ENCODE assay signal across 18 cellular contexts in the genomic region with DNA sequence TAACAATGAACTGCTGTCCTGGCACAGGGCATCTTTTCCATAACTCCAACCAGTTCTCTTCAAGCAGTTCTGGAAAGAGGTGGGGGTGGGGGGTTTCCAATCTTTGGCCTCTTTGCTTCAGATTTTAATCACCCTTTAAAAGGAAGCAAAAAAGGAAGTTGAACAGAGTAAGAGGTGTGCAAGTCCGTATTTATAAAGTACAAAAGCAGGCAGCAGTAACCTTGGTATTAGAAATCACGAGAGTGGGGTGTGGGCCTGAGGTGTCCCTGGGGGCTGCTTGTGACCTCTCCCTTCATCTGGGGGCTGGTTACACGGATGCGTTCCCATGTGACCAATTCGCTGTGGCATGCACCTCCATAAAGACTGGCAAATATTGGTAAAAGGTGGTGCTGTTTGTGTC.
A peak's percentile ranks its signal among the peaks of the same experiment; 100 is the strongest.
DNase-seq lines count a peak whose midpoint lies in the region; ATAC-seq, FAIRE-seq and TF ChIP-seq lines count a peak whose summit lies in the region.
"Had no signal": no experiment of that assay in that cellular context is flagged by ENCODE, and none has a peak within 500 bp of the region (broad histone marks: within the 10 kb centered on the region; RNA-seq: fewer than 3 reads in every experiment).

No MANE protein-coding gene starts in this region.

- no peaks in the 10 kb centered on the region for H3K27me3 Mint-ChIP-seq in activated CD4-positive, alpha-beta T cell treated with anti-CD3 and anti-CD28 coated beads for 36 hours
- no peaks in the 10 kb centered on the region for H3K27me3 Mint-ChIP-seq in activated CD4-positive, alpha-beta T cell treated with anti-CD3 and anti-CD28 coated beads, Interleukin-2, amount 10 ng/mL, durations not matched to agents 7 days and 5 days
- H3K27me3 Mint-ChIP-seq in stimulated activated naive B cell treated with anti-CD40 and anti-IgM and Interleukin-4, amounts not matched to agents 10 μg/mL and 1 μg/mL and 100 μg/mL, for 72 hours, result peaks cover 16 to 39% of the 10 kb centered on the region in 2 donors
- H3K27me3 Mint-ChIP-seq: CD4-positive, alpha-beta T cell had no signal

- no peak overlapping the region for H3K9ac ChIP-seq in GM12878 (ENCODE audit: control insufficient read depth, insufficient read depth, low read length)

- SMC1A ChIA-PET in GM12878 (lab: Charles Lee; ENCODE audit: uncharacterized antibody, unreplicated experiment), result no interaction called here

- no peak for TF ChIP-seq POLR2A in GM12878 (IDR thresholded peaks at IDR 0.05; ENCODE audit: low read depth, low read length)

- peaks cover 0 to 8% of the 10 kb centered on the region in 2 experiments; a peak in 2 of 4 replicates for H3K36me3 ChIP-seq in GM12878 (ENCODE audit: control insufficient read depth in 2 of 2, insufficient read depth in 2 of 2, low read length in 1 of 2)

- peaks cover 3% of the 10 kb centered on the region for H3K4me1 Mint-ChIP-seq in activated CD4-positive, alpha-beta T cell treated with anti-CD3 and anti-CD28 coated beads for 36 hours
- H3K4me1 Mint-ChIP-seq in activated CD4-positive, alpha-beta T cell treated with anti-CD3 and anti-CD28 coated beads, Interleukin-2, amount 10 ng/mL, durations not matched to agents 7 days and 5 days, result no peaks in the 10 kb centered on the region
- peaks cover 7 to 10% of the 10 kb centered on the region in 2 donors for H3K4me1 Mint-ChIP-seq in stimulated activated naive B cell treated with anti-CD40 and anti-IgM and Interleukin-4, amounts not matched to agents 10 μg/mL and 1 μg/mL and 100 μg/mL, for 72 hours

- in situ Hi-C loops in GM12878 (cut with MboI), result no loop called here

- TF ChIP-seq CTCF in GM20000 (IDR thresholded peaks at IDR 0.05; ENCODE audit: extremely low read depth, missing control alignments), result no peak
- no peak for TF ChIP-seq CTCF in GM12878 (IDR thresholded peaks at IDR 0.05 in 2 of 3, conservative IDR thresholded peaks at IDR 0.05 in 1 of 3; ENCODE audit: control insufficient read depth in 2 of 3, extremely low read depth in 1 of 3, insufficient read depth in 1 of 3, low read depth in 3 of 3, low read length in 3 of 3)

- H3K27ac ChIP-seq in GM12878 (ENCODE audit: control insufficient read depth, insufficient read depth), result 0 out of 2 replicates have a peak overlapping the region, but pooled peaks have one; percentile 13
- H3K27ac ChIP-seq: 22Rv1, A549, C4-2B had no signal

- H3K27ac Mint-ChIP-seq in activated CD4-positive, alpha-beta T cell treated with anti-CD3 and anti-CD28 coated beads for 36 hours, result no peak overlapping the region
- no peak overlapping the region for H3K27ac Mint-ChIP-seq in activated CD4-positive, alpha-beta T cell treated with anti-CD3 and anti-CD28 coated beads, Interleukin-2, amount 10 ng/mL, durations not matched to agents 7 days and 5 days
- no peak overlapping the region for H3K27ac Mint-ChIP-seq in stimulated activated naive B cell treated with anti-CD40 and anti-IgM and Interleukin-4, amounts not matched to agents 10 μg/mL and 1 μg/mL and 100 μg/mL, for 72 hours
- H3K27ac Mint-ChIP-seq: CD4-positive, alpha-beta T cell had no signal

- CTCF ChIA-PET in activated CD4-positive, alpha-beta T cell treated with anti-CD3 and anti-CD28 coated beads for 36 hours (lab: Charles Lee), result no interaction called here
- CTCF ChIA-PET in activated CD4-positive, alpha-beta T cell treated with anti-CD3 and anti-CD28 coated beads, Interleukin-2, amount 10 ng/mL, durations not matched to agents 7 days and 5 days (lab: Charles Lee), result no interaction called here
- CTCF ChIA-PET in GM12878 (lab: Yijun Ruan, JAX), result no interaction called here

- TF ChIP-seq EP300 in GM12878 (IDR thresholded peaks at IDR 0.05; ENCODE audit: borderline replicate concordance in 1 of 2, control insufficient read depth in 1 of 2, low read depth in 2 of 2, low read length in 2 of 2), result no peak

- peaks cover 3% of the 10 kb centered on the region for H3K36me3 Mint-ChIP-seq in activated CD4-positive, alpha-beta T cell treated with anti-CD3 and anti-CD28 coated beads for 36 hours (ENCODE audit: low read depth)
- H3K36me3 Mint-ChIP-seq in activated CD4-positive, alpha-beta T cell treated with anti-CD3 and anti-CD28 coated beads, Interleukin-2, amount 10 ng/mL, durations not matched to agents 7 days and 5 days (ENCODE audit: low read depth), result no peaks in the 10 kb centered on the region
- peaks cover 3 to 16% of the 10 kb centered on the region in 2 donors for H3K36me3 Mint-ChIP-seq in stimulated activated naive B cell treated with anti-CD40 and anti-IgM and Interleukin-4, amounts not matched to agents 10 μg/mL and 1 μg/mL and 100 μg/mL, for 72 hours

- RAD21 ChIA-PET in GM12878 (lab: Charles Lee; ENCODE audit: unreplicated experiment), result interaction anchor here (1.2 kb wide), 1 partner anchor 17 kb away, joined by 3 read pairs; no protein-coding TSS in a partner anchor

- no peak overlapping the region for H2AFZ ChIP-seq in GM12878 (ENCODE audit: control insufficient read depth, low read depth, low read length)

- no peaks in the 10 kb centered on the region for H3K27me3 ChIP-seq in GM12878 (replicated peaks in 1 of 2; ENCODE audit: control insufficient read depth in 2 of 2, insufficient read depth in 2 of 2, low read length in 1 of 2)

- H3K79me2 ChIP-seq in GM12878 (ENCODE audit: control insufficient read depth, insufficient read depth, low read length), result no peaks in the 10 kb centered on the region

- intact Hi-C loops in activated CD4-positive, alpha-beta T cell treated with anti-CD3 and anti-CD28 coated beads for 36 hours (cut with DNase I, micrococcal nuclease), result no loop called here
- intact Hi-C loops in GM12878 (cut with micrococcal nuclease; ENCODE audit: unreplicated experiment), result no loop called here

- H3K9me3 ChIP-seq in GM12878 (replicated peaks; ENCODE audit: control insufficient read depth, insufficient read depth, low read length), result no peaks in the 10 kb centered on the region
- H3K9me3 ChIP-seq: A549, Caco-2, HAP-1 had no signal

- no peak for TF ChIP-seq RAD21 in GM12878 (IDR thresholded peaks at IDR 0.05; ENCODE audit: insufficient read depth, low read depth, low read length)

- no peak for FAIRE-seq in GM12878 (lab: Jason Lieb, UNC)
- FAIRE-seq: A549, GM12892, HepG2 had no signal

- BruUV-seq in GM12878 (replicated peaks; lab: Mats Ljungman, UMichigan), result no TSS peak

- no peak for ATAC-seq in activated CD4-positive, alpha-beta T cell treated with anti-CD3 and anti-CD28 coated beads for 36 hours
- peak; percentile 76 for ATAC-seq in GM12878
- peak; percentile 70 to 89 for ATAC-seq in stimulated activated naive B cell treated with anti-CD40 and anti-IgM and Interleukin-4, amounts not matched to agents 10 μg/mL and 1 μg/mL and 100 μg/mL, for 72 hours (replicated peaks)
- ATAC-seq: A549, HepG2 had no signal

- H3K9me3 Mint-ChIP-seq in activated CD4-positive, alpha-beta T cell treated with anti-CD3 and anti-CD28 coated beads for 36 hours (ENCODE audit: low read depth), result no peaks in the 10 kb centered on the region
- H3K9me3 Mint-ChIP-seq in activated CD4-positive, alpha-beta T cell treated with anti-CD3 and anti-CD28 coated beads, Interleukin-2, amount 10 ng/mL, durations not matched to agents 7 days and 5 days, result no peaks in the 10 kb centered on the region
- no peaks in the 10 kb centered on the region for H3K9me3 Mint-ChIP-seq in stimulated activated naive B cell treated with anti-CD40 and anti-IgM and Interleukin-4, amounts not matched to agents 10 μg/mL and 1 μg/mL and 100 μg/mL, for 72 hours
- H3K9me3 Mint-ChIP-seq: CD4-positive, alpha-beta T cell had no signal

- 33% methylated on average over 5 of the region's 5 CpGs for WGBS in GM12878 (ENCODE audit: insufficient coverage, insufficient replicate concordance, low lambda C conversion rate, missing lambda C conversion rate)

- no peak overlapping the region for H3K4me3 ChIP-seq in GM12878
- H3K4me3 ChIP-seq: A549, HAP-1 had no signal

- no peaks in the 10 kb centered on the region for H4K20me1 ChIP-seq in GM12878 (ENCODE audit: control insufficient read depth, insufficient read depth)

- POLR2A ChIA-PET in activated CD4-positive, alpha-beta T cell treated with anti-CD3 and anti-CD28 coated beads for 36 hours (lab: Charles Lee), result no interaction called here
- POLR2A ChIA-PET in activated CD4-positive, alpha-beta T cell treated with anti-CD3 and anti-CD28 coated beads, Interleukin-2, amount 10 ng/mL, durations not matched to agents 7 days and 5 days (lab: Charles Lee), result no interaction called here
- POLR2A ChIA-PET in GM12878 (lab: Charles Lee), result no interaction called here

- no peak overlapping the region for H3K4me3 Mint-ChIP-seq in activated CD4-positive, alpha-beta T cell treated with anti-CD3 and anti-CD28 coated beads for 36 hours
- no peak overlapping the region for H3K4me3 Mint-ChIP-seq in activated CD4-positive, alpha-beta T cell treated with anti-CD3 and anti-CD28 coated beads, Interleukin-2, amount 10 ng/mL, durations not matched to agents 7 days and 5 days
- H3K4me3 Mint-ChIP-seq in stimulated activated naive B cell treated with anti-CD40 and anti-IgM and Interleukin-4, amounts not matched to agents 10 μg/mL and 1 μg/mL and 100 μg/mL, for 72 hours, result no peak overlapping the region
- H3K4me3 Mint-ChIP-seq: CD4-positive, alpha-beta T cell had no signal

- no peak overlapping the region for H3K4me2 ChIP-seq in GM12878 (ENCODE audit: control insufficient read depth, insufficient read depth)
- H3K4me2 ChIP-seq: A549 had no signal

- DNase-seq in activated CD4-positive, alpha-beta T cell treated with anti-CD3 and anti-CD28 coated beads for 36 hours, result peak; percentile 12
- no peak for DNase-seq in activated CD4-positive, alpha-beta T cell treated with anti-CD3 and anti-CD28 coated beads, Interleukin-2, amount 10 ng/mL, durations not matched to agents 7 days and 5 days
- peak; percentile 56 for DNase-seq in GM20000 (ENCODE audit: low spot score)
- DNase-seq in GM12878 (ENCODE audit: low read depth, low spot score), result no peak
- DNase-seq in stimulated activated naive B cell treated with anti-CD40 and anti-IgM and Interleukin-4, amounts not matched to agents 10 μg/mL and 1 μg/mL and 100 μg/mL, for 72 hours, result peak; percentile 20
- DNase-seq in DMS 273 (lab: John Stamatoyannopoulos, UW; ENCODE audit: unreplicated experiment), result no peak
- no peak for DNase-seq in foreskin melanocyte
- DNase-seq: AML-193; Caco-2; CD4-positive, alpha-beta T cell; DMS79 treated with DMSO at 0.1 percent for 48 hours; EL had no signal

- peaks cover 7% of the 10 kb centered on the region for H3K4me1 ChIP-seq in GM12878 (ENCODE audit: control insufficient read depth, insufficient read depth, low read length)
- H3K4me1 ChIP-seq: A549, Caco-2 had no signal

TF ChIP-seq in GM12878, 131 proteins besides CTCF, POLR2A, EP300 and RAD21 (continues in another document):
- TF ChIP-seq CEBPB (IDR thresholded peaks at IDR 0.05; ENCODE audit: borderline replicate concordance in 1 of 2, low read depth in 2 of 2, low read length in 2 of 2) (no peak), IKZF2 (IDR thresholded peaks at IDR 0.05) (0 out of 4 replicates have a peak, but pooled peaks have one; percentile 23 to 26), JUNB (IDR thresholded peaks at IDR 0.05) (0 out of 2 replicates have a peak, but pooled peaks have one; percentile 9), MYB (IDR thresholded peaks at IDR 0.05; ENCODE audit: borderline replicate concordance, low read depth, low read length) (no peak), EGR1 (IDR thresholded peaks at IDR 0.05; ENCODE audit: borderline replicate concordance in 1 of 2, low read depth in 2 of 2, low read length in 2 of 2) (0 out of 3 replicates have a peak, but pooled peaks of 1 of the 2 experiments have one; percentile 48)

Comparison
In these comparisons a context has a peak if more than half of its experiments do, and no peak if none do; other contexts are left out.
1. DNase-seq: peak in activated CD4-positive, alpha-beta T cell treated with anti-CD3 and anti-CD28 coated beads for 36 hours (single experiment), GM20000 (single experiment) and stimulated activated naive B cell treated with anti-CD40 and anti-IgM and Interleukin-4, amounts not matched to agents 10 μg/mL and 1 μg/mL and 100 μg/mL, for 72 hours (single experiment); none in activated CD4-positive, alpha-beta T cell treated with anti-CD3 and anti-CD28 coated beads, Interleukin-2, amount 10 ng/mL, durations not matched to agents 7 days and 5 days (single experiment), GM12878 (single experiment), DMS 273 (single experiment) and foreskin melanocyte (single experiment).